Comparison of ENCODE assay signal across 1 cellular context in the genomic region with DNA sequence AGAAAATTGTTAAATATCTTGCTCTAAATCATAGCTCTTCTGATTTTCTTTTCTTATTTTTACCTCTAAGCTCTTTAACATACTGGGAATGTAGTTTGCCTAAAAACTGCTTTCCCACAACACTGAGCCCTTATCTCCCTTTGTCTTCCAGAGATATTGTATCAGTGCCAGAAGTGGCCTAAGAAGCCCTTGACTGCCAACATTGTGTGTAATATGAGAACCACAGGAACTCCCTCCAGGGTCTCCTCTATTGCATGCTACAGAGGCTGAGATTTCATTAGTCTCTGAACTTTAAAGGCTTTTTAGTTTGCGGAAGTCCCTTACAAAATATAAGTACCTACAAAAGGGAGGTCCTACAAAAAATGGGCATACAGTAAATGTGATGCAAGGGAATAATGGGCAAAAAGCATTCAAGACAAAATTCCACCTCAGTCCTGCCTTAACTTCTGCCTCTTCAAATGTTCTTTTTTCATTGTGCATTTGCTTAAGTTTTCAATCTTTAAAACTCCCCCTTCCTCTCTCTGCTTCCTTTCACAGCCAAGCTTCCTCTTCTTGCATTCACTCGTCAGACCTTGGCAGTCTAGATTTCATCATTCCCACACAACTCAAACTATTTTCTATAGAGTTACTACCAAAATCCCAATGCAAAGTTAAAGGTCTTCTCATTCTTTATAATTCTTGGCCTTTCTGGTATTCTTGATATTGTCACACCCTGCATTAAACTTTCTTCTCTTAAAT.
A peak's percentile ranks its signal among the peaks of the same experiment; 100 is the strongest.
TF ChIP-seq lines count a peak whose summit lies in the region.

No MANE protein-coding gene starts in this region.

TF ChIP-seq in HEK293, 187 proteins besides CTCF, POLR2A, EP300 and RAD21 (continued from another document and continues in another):
- TF ChIP-seq, protein P1, sequence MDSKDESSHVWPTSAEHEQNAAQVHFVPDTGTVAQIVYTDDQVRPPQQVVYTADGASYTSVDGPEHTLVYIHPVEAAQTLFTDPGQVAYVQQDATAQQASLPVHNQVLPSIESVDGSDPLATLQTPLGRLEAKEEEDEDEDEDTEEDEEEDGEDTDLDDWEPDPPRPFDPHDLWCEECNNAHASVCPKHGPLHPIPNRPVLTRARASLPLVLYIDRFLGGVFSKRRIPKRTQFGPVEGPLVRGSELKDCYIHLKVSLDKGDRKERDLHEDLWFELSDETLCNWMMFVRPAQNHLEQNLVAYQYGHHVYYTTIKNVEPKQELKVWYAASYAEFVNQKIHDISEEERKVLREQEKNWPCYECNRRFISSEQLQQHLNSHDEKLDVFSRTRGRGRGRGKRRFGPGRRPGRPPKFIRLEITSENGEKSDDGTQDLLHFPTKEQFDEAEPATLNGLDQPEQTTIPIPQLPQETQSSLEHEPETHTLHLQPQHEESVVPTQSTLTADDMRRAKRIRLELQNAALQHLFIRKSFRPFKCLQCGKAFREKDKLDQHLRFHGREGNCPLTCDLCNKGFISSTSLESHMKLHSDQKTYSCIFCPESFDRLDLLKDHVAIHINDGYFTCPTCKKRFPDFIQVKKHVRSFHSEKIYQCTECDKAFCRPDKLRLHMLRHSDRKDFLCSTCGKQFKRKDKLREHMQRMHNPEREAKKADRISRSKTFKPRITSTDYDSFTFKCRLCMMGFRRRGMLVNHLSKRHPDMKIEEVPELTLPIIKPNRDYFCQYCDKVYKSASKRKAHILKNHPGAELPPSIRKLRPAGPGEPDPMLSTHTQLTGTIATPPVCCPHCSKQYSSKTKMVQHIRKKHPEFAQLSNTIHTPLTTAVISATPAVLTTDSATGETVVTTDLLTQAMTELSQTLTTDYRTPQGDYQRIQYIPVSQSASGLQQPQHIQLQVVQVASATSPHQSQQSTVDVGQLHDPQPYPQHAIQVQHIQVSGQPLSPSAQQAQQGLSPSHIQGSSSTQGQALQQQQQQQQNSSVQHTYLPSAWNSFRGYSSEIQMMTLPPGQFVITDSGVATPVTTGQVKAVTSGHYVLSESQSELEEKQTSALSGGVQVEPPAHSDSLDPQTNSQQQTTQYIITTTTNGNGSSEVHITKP (tag by site-specific recombination; IDR thresholded peaks at IDR 0.05), result peak; percentile 91
- peak; percentile 57; the same call in 1 of the 2 replicates for TF ChIP-seq ZNF558 (tag by site-specific recombination; IDR thresholded peaks at IDR 0.05)
- 0 out of 2 replicates have a peak, but pooled peaks have one; percentile 34 for TF ChIP-seq ZNF335 (tag by site-specific recombination; conservative IDR thresholded peaks at IDR 0.05)
- no peak for TF ChIP-seq ZNF701 (tag by site-specific recombination; IDR thresholded peaks at IDR 0.05)
- 0 out of 2 replicates have a peak, but pooled peaks have one; percentile 8 for TF ChIP-seq SP2 (tag by site-specific recombination; IDR thresholded peaks at IDR 0.05)
- TF ChIP-seq, protein P2, sequence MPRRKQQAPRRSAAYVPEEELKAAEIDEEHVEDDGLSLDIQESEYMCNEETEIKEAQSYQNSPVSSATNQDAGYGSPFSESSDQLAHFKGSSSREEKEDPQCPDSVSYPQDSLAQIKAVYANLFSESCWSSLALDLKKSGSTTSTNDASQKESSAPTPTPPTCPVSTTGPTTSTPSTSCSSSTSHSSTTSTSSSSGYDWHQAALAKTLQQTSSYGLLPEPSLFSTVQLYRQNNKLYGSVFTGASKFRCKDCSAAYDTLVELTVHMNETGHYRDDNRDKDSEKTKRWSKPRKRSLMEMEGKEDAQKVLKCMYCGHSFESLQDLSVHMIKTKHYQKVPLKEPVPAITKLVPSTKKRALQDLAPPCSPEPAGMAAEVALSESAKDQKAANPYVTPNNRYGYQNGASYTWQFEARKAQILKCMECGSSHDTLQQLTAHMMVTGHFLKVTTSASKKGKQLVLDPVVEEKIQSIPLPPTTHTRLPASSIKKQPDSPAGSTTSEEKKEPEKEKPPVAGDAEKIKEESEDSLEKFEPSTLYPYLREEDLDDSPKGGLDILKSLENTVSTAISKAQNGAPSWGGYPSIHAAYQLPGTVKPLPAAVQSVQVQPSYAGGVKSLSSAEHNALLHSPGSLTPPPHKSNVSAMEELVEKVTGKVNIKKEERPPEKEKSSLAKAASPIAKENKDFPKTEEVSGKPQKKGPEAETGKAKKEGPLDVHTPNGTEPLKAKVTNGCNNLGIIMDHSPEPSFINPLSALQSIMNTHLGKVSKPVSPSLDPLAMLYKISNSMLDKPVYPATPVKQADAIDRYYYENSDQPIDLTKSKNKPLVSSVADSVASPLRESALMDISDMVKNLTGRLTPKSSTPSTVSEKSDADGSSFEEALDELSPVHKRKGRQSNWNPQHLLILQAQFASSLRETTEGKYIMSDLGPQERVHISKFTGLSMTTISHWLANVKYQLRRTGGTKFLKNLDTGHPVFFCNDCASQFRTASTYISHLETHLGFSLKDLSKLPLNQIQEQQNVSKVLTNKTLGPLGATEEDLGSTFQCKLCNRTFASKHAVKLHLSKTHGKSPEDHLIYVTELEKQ (tag by site-specific recombination; IDR thresholded peaks at IDR 0.05; ENCODE audit: borderline replicate concordance), result no peak
- TF ChIP-seq, protein P3, sequence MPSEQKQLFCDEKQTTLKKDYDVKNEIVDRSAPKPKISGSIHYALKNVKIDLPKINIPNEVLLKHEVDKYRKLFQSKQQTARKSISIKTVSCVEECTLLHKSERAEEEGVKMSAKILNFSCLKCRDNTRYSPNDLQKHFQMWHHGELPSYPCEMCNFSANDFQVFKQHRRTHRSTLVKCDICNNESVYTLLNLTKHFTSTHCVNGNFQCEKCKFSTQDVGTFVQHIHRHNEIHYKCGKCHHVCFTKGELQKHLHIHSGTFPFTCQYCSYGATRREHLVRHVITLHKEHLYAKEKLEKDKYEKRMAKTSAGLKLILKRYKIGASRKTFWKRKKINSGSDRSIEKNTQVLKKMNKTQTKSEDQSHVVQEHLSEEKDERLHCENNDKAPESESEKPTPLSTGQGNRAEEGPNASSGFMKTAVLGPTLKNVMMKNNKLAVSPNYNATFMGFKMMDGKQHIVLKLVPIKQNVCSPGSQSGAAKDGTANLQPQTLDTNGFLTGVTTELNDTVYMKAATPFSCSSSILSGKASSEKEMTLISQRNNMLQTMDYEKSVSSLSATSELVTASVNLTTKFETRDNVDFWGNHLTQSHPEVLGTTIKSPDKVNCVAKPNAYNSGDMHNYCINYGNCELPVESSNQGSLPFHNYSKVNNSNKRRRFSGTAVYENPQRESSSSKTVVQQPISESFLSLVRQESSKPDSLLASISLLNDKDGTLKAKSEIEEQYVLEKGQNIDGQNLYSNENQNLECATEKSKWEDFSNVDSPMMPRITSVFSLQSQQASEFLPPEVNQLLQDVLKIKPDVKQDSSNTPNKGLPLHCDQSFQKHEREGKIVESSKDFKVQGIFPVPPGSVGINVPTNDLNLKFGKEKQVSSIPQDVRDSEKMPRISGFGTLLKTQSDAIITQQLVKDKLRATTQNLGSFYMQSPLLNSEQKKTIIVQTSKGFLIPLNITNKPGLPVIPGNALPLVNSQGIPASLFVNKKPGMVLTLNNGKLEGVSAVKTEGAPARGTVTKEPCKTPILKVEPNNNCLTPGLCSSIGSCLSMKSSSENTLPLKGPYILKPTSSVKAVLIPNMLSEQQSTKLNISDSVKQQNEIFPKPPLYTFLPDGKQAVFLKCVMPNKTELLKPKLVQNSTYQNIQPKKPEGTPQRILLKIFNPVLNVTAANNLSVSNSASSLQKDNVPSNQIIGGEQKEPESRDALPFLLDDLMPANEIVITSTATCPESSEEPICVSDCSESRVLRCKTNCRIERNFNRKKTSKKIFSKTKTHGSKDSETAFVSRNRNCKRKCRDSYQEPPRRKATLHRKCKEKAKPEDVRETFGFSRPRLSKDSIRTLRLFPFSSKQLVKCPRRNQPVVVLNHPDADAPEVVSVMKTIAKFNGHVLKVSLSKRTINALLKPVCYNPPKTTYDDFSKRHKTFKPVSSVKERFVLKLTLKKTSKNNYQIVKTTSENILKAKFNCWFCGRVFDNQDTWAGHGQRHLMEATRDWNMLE (tag by site-specific recombination; conservative IDR thresholded peaks at IDR 0.05; ENCODE audit: low read depth), result peak; percentile 48; the same call in 1 of the 2 replicates
- no peak for TF ChIP-seq ZNF155 (tag by site-specific recombination; IDR thresholded peaks at IDR 0.05)
- TF ChIP-seq ZNF521 (tag by site-specific recombination; IDR thresholded peaks at IDR 0.05), result no peak
- TF ChIP-seq, protein P4, sequence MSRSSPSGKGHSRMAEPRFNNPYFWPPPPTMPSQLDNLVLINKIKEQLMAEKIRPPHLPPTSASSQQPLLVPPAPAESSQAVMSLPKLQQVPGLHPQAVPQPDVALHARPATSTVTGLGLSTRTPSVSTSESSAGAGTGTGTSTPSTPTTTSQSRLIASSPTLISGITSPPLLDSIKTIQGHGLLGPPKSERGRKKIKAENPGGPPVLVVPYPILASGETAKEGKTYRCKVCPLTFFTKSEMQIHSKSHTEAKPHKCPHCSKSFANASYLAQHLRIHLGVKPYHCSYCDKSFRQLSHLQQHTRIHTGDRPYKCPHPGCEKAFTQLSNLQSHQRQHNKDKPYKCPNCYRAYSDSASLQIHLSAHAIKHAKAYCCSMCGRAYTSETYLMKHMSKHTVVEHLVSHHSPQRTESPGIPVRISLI (tag by site-specific recombination; IDR thresholded peaks at IDR 0.05), result no peak
- peak; percentile 63; the same call in 1 of the 2 replicates for TF ChIP-seq ZSCAN30 (tag by site-specific recombination; IDR thresholded peaks at IDR 0.05)
- peak; percentile 81 for TF ChIP-seq FEZF1 (tag by site-specific recombination; IDR thresholded peaks at IDR 0.05)
- TF ChIP-seq TCF7L2 (IDR thresholded peaks at IDR 0.05; ENCODE audit: borderline replicate concordance, low read depth, low read length), result peak; percentile 81
- TF ChIP-seq ZNF629 (tag by site-specific recombination; IDR thresholded peaks at IDR 0.05), result peak; percentile 66; the same call in 1 of the 2 replicates
- TF ChIP-seq MYNN (tag by site-specific recombination; IDR thresholded peaks at IDR 0.05; ENCODE audit: borderline replicate concordance), result peak; percentile 97
- no peak for TF ChIP-seq ZNF585B (tag by site-specific recombination; IDR thresholded peaks at IDR 0.05)
- TF ChIP-seq SP7 (tag by site-specific recombination; IDR thresholded peaks at IDR 0.05), result peak; percentile 76
- TF ChIP-seq TRIM28 (IDR thresholded peaks at IDR 0.05; ENCODE audit: borderline replicate concordance, low read length), result peak; percentile 97
- TF ChIP-seq, protein P5, sequence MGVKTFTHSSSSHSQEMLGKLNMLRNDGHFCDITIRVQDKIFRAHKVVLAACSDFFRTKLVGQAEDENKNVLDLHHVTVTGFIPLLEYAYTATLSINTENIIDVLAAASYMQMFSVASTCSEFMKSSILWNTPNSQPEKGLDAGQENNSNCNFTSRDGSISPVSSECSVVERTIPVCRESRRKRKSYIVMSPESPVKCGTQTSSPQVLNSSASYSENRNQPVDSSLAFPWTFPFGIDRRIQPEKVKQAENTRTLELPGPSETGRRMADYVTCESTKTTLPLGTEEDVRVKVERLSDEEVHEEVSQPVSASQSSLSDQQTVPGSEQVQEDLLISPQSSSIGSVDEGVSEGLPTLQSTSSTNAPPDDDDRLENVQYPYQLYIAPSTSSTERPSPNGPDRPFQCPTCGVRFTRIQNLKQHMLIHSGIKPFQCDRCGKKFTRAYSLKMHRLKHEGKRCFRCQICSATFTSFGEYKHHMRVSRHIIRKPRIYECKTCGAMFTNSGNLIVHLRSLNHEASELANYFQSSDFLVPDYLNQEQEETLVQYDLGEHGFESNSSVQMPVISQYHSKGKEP (tag by site-specific recombination; IDR thresholded peaks at IDR 0.05), result peak; percentile 90
- TF ChIP-seq WT1 (tag by site-specific recombination; IDR thresholded peaks at IDR 0.05), result peak; percentile 62
- TF ChIP-seq GFI1B (tag by site-specific recombination; IDR thresholded peaks at IDR 0.05), result peak; percentile 78
- peak; percentile 48; the same call in 1 of the 2 replicates for TF ChIP-seq PRDM1 (tag by site-specific recombination; IDR thresholded peaks at IDR 0.05)
- peak; percentile 13; the same call in 1 of the 2 replicates for TF ChIP-seq ZBTB17 (tag by site-specific recombination; IDR thresholded peaks at IDR 0.05)
- TF ChIP-seq ZBTB20 (tag by site-specific recombination; IDR thresholded peaks at IDR 0.05), result peak; percentile 20; the same call in 1 of the 2 replicates
- no peak for TF ChIP-seq ZNF292 (tag by site-specific recombination; IDR thresholded peaks at IDR 0.05; ENCODE audit: borderline replicate concordance, low read depth)
- TF ChIP-seq, protein P6, sequence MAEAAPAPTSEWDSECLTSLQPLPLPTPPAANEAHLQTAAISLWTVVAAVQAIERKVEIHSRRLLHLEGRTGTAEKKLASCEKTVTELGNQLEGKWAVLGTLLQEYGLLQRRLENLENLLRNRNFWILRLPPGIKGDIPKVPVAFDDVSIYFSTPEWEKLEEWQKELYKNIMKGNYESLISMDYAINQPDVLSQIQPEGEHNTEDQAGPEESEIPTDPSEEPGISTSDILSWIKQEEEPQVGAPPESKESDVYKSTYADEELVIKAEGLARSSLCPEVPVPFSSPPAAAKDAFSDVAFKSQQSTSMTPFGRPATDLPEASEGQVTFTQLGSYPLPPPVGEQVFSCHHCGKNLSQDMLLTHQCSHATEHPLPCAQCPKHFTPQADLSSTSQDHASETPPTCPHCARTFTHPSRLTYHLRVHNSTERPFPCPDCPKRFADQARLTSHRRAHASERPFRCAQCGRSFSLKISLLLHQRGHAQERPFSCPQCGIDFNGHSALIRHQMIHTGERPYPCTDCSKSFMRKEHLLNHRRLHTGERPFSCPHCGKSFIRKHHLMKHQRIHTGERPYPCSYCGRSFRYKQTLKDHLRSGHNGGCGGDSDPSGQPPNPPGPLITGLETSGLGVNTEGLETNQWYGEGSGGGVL (tag by site-specific recombination; IDR thresholded peaks at IDR 0.05), result peak; percentile 35; the same call in 1 of the 2 replicates
- TF ChIP-seq ZBTB48 (tag by site-specific recombination; IDR thresholded peaks at IDR 0.05), result peak; percentile 84
- 0 out of 2 replicates have a peak, but pooled peaks have one; percentile 40 for TF ChIP-seq ZNF596 (tag by site-specific recombination; IDR thresholded peaks at IDR 0.05)
- TF ChIP-seq ZNF302 (tag by site-specific recombination; IDR thresholded peaks at IDR 0.05; ENCODE audit: low read depth), result no peak
- peak; percentile 53 for TF ChIP-seq ZEB2 (tag by site-specific recombination; IDR thresholded peaks at IDR 0.05)
- peak; percentile 68; the same call in 1 of the 2 replicates for TF ChIP-seq ZNF843 (tag by site-specific recombination; IDR thresholded peaks at IDR 0.05)
- TF ChIP-seq, protein P7, sequence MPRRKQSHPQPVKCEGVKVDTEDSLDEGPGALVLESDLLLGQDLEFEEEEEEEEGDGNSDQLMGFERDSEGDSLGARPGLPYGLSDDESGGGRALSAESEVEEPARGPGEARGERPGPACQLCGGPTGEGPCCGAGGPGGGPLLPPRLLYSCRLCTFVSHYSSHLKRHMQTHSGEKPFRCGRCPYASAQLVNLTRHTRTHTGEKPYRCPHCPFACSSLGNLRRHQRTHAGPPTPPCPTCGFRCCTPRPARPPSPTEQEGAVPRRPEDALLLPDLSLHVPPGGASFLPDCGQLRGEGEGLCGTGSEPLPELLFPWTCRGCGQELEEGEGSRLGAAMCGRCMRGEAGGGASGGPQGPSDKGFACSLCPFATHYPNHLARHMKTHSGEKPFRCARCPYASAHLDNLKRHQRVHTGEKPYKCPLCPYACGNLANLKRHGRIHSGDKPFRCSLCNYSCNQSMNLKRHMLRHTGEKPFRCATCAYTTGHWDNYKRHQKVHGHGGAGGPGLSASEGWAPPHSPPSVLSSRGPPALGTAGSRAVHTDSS (tag by site-specific recombination; IDR thresholded peaks at IDR 0.05), result no peak
- no peak for TF ChIP-seq ZNF114 (tag by site-specific recombination; IDR thresholded peaks at IDR 0.05)
- TF ChIP-seq ZNF214 (tag by site-specific recombination; IDR thresholded peaks at IDR 0.05; ENCODE audit: borderline replicate concordance), result no peak
- TF ChIP-seq BCL11A (tag by site-specific recombination; IDR thresholded peaks at IDR 0.05; ENCODE audit: low read depth), result peak; percentile 40; the same call in 1 of the 2 replicates
